ENCODE assay signal across 3 cellular contexts in the genomic region with DNA sequence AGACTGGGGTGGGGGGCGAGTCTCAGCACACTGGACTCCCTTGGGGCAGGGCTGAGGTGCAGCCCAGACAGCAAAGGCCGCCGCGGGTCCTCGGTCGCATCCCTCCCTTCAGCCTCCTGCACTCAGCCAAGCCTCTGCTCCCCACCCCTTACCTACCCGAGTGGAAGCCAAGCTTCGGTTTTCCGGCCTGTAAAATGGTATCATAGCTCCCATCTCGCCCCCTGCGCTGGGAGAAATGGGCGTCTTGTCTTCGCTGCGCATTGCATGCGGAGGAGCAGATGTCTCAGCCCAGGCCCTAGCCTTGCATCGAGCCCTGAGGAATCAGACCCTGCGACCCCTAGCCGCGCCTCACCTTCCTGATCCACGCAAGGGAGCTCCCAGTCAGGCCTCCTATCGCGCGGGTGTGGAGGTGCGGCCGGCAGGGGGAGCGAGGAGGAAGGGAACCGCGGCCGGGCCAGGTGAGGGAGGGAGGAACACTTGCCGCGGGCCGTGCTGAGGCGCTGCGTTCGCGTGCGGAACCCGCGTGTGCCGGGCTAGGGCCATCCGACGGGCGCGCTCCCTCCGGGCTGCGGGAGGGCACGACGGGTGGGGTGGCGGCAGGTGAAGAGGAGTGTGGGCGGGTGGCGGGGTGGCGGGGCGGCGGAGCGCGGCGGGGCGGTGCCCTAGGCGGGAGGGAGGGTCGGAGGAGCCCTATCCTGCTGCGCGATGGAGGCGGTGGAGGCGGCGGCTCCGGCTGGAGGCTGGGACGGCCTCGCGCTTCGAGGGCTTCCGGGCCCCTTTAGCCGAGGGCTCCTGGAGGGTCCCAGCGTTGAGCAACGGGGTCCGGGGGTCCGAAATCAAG.
TF ChIP-seq lines count a peak whose summit lies in the region.

No MANE protein-coding gene starts in this region.

TF ChIP-seq in HEK293T, 16 proteins besides CTCF, POLR2A, EP300 and RAD21:
- TF ChIP-seq ZNF384 (IDR thresholded peaks at IDR 0.05), result no peak
- TF ChIP-seq, protein P1, sequence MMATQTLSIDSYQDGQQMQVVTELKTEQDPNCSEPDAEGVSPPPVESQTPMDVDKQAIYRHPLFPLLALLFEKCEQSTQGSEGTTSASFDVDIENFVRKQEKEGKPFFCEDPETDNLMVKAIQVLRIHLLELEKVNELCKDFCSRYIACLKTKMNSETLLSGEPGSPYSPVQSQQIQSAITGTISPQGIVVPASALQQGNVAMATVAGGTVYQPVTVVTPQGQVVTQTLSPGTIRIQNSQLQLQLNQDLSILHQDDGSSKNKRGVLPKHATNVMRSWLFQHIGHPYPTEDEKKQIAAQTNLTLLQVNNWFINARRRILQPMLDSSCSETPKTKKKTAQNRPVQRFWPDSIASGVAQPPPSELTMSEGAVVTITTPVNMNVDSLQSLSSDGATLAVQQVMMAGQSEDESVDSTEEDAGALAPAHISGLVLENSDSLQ (IDR thresholded peaks at IDR 0.05), result no peak
TF ChIP-seq in HEK293T: peak in this region for 0.

TF ChIP-seq in K562, 482 proteins besides CTCF, POLR2A, EP300 and RAD21 (continues in another document):
- TF ChIP-seq, protein P2, sequence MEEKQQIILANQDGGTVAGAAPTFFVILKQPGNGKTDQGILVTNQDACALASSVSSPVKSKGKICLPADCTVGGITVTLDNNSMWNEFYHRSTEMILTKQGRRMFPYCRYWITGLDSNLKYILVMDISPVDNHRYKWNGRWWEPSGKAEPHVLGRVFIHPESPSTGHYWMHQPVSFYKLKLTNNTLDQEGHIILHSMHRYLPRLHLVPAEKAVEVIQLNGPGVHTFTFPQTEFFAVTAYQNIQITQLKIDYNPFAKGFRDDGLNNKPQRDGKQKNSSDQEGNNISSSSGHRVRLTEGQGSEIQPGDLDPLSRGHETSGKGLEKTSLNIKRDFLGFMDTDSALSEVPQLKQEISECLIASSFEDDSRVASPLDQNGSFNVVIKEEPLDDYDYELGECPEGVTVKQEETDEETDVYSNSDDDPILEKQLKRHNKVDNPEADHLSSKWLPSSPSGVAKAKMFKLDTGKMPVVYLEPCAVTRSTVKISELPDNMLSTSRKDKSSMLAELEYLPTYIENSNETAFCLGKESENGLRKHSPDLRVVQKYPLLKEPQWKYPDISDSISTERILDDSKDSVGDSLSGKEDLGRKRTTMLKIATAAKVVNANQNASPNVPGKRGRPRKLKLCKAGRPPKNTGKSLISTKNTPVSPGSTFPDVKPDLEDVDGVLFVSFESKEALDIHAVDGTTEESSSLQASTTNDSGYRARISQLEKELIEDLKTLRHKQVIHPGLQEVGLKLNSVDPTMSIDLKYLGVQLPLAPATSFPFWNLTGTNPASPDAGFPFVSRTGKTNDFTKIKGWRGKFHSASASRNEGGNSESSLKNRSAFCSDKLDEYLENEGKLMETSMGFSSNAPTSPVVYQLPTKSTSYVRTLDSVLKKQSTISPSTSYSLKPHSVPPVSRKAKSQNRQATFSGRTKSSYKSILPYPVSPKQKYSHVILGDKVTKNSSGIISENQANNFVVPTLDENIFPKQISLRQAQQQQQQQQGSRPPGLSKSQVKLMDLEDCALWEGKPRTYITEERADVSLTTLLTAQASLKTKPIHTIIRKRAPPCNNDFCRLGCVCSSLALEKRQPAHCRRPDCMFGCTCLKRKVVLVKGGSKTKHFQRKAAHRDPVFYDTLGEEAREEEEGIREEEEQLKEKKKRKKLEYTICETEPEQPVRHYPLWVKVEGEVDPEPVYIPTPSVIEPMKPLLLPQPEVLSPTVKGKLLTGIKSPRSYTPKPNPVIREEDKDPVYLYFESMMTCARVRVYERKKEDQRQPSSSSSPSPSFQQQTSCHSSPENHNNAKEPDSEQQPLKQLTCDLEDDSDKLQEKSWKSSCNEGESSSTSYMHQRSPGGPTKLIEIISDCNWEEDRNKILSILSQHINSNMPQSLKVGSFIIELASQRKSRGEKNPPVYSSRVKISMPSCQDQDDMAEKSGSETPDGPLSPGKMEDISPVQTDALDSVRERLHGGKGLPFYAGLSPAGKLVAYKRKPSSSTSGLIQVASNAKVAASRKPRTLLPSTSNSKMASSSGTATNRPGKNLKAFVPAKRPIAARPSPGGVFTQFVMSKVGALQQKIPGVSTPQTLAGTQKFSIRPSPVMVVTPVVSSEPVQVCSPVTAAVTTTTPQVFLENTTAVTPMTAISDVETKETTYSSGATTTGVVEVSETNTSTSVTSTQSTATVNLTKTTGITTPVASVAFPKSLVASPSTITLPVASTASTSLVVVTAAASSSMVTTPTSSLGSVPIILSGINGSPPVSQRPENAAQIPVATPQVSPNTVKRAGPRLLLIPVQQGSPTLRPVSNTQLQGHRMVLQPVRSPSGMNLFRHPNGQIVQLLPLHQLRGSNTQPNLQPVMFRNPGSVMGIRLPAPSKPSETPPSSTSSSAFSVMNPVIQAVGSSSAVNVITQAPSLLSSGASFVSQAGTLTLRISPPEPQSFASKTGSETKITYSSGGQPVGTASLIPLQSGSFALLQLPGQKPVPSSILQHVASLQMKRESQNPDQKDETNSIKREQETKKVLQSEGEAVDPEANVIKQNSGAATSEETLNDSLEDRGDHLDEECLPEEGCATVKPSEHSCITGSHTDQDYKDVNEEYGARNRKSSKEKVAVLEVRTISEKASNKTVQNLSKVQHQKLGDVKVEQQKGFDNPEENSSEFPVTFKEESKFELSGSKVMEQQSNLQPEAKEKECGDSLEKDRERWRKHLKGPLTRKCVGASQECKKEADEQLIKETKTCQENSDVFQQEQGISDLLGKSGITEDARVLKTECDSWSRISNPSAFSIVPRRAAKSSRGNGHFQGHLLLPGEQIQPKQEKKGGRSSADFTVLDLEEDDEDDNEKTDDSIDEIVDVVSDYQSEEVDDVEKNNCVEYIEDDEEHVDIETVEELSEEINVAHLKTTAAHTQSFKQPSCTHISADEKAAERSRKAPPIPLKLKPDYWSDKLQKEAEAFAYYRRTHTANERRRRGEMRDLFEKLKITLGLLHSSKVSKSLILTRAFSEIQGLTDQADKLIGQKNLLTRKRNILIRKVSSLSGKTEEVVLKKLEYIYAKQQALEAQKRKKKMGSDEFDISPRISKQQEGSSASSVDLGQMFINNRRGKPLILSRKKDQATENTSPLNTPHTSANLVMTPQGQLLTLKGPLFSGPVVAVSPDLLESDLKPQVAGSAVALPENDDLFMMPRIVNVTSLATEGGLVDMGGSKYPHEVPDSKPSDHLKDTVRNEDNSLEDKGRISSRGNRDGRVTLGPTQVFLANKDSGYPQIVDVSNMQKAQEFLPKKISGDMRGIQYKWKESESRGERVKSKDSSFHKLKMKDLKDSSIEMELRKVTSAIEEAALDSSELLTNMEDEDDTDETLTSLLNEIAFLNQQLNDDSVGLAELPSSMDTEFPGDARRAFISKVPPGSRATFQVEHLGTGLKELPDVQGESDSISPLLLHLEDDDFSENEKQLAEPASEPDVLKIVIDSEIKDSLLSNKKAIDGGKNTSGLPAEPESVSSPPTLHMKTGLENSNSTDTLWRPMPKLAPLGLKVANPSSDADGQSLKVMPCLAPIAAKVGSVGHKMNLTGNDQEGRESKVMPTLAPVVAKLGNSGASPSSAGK (IDR thresholded peaks at IDR 0.05), result no peak
- TF ChIP-seq ZNF184 (CRISPR knock-in tag; IDR thresholded peaks at IDR 0.05), result no peak
- no peak for TF ChIP-seq ZZZ3 (IDR thresholded peaks at IDR 0.05)
- TF ChIP-seq CBX8 (IDR thresholded peaks at IDR 0.05; ENCODE audit: borderline replicate concordance, extremely low read depth, low read depth, low read length, poor library complexity, severe bottlenecking), result no peak
- no peak; the same call in 1 of the 2 replicates for TF ChIP-seq CREB1 (IDR thresholded peaks at IDR 0.05)
- TF ChIP-seq CREB1 (CRISPR knock-in tag; IDR thresholded peaks at IDR 0.05), result no peak
- TF ChIP-seq EZH2 (IDR thresholded peaks at IDR 0.05; ENCODE audit: borderline replicate concordance, low read depth, low read length), result peak; percentile 99
- no peak for TF ChIP-seq ZNF217 (CRISPR knock-in tag; IDR thresholded peaks at IDR 0.05)
- no peak for TF ChIP-seq ZFX (CRISPR knock-in tag; IDR thresholded peaks at IDR 0.05)
- no peak for TF ChIP-seq HMG20A (CRISPR knock-in tag; conservative IDR thresholded peaks at IDR 0.05)
- no peak for TF ChIP-seq PYGO2 (tag; IDR thresholded peaks at IDR 0.05)

TF ChIP-seq in HepG2, 621 proteins besides CTCF, POLR2A, EP300 and RAD21 (continues in another document):
- TF ChIP-seq ZNF777 (CRISPR knock-in tag; IDR thresholded peaks at IDR 0.05), result peak; percentile 75
- TF ChIP-seq ELF3 (CRISPR knock-in tag; IDR thresholded peaks at IDR 0.05), result 0 out of 2 replicates have a peak, but pooled peaks have one; percentile 26
- peak; percentile 47; the same call in 1 of the 2 replicates for TF ChIP-seq ZFY (CRISPR knock-in tag; IDR thresholded peaks at IDR 0.05)
- TF ChIP-seq ZNF788 (CRISPR knock-in tag; IDR thresholded peaks at IDR 0.05; ENCODE audit: borderline replicate concordance), result 0 out of 2 replicates have a peak, but pooled peaks have one; percentile 32
- TF ChIP-seq ZNF629 (CRISPR knock-in tag; conservative IDR thresholded peaks at IDR 0.05), result peak; percentile 61; the same call in 1 of the 2 replicates
- TF ChIP-seq YY1 (IDR thresholded peaks at IDR 0.05; ENCODE audit: insufficient read depth, insufficient replicate concordance, low read depth, low read length), result peak; percentile 36
- TF ChIP-seq ASH2L (IDR thresholded peaks at IDR 0.05; ENCODE audit: insufficient read length, low read depth, low read length), result no peak
- TF ChIP-seq MAZ (IDR thresholded peaks at IDR 0.05; ENCODE audit: borderline replicate concordance, low read depth, low read length), result no peak
- peak; percentile 52; the same call in 1 of the 2 replicates for TF ChIP-seq MAZ (CRISPR knock-in tag; IDR thresholded peaks at IDR 0.05; ENCODE audit: low read depth)
- no peak for TF ChIP-seq HNRNPK (IDR thresholded peaks at IDR 0.05; ENCODE audit: low read depth, low read length, poor library complexity, severe bottlenecking)
- TF ChIP-seq GABPB1 (CRISPR knock-in tag; IDR thresholded peaks at IDR 0.05), result peak; percentile 17; the same call in 1 of the 2 replicates
- no peak for TF ChIP-seq FOSL2 (CRISPR knock-in tag; IDR thresholded peaks at IDR 0.05)
- no peak for TF ChIP-seq NR1H2 (CRISPR knock-in tag; IDR thresholded peaks at IDR 0.05; ENCODE audit: borderline replicate concordance, low read depth)
- peak; percentile 53; the same call in 1 of the 2 replicates for TF ChIP-seq MYC (CRISPR knock-in tag; IDR thresholded peaks at IDR 0.05; ENCODE audit: borderline replicate concordance)
- peak; percentile 79 for TF ChIP-seq STAG1 (CRISPR knock-in tag; IDR thresholded peaks at IDR 0.05)
- TF ChIP-seq, protein P3, sequence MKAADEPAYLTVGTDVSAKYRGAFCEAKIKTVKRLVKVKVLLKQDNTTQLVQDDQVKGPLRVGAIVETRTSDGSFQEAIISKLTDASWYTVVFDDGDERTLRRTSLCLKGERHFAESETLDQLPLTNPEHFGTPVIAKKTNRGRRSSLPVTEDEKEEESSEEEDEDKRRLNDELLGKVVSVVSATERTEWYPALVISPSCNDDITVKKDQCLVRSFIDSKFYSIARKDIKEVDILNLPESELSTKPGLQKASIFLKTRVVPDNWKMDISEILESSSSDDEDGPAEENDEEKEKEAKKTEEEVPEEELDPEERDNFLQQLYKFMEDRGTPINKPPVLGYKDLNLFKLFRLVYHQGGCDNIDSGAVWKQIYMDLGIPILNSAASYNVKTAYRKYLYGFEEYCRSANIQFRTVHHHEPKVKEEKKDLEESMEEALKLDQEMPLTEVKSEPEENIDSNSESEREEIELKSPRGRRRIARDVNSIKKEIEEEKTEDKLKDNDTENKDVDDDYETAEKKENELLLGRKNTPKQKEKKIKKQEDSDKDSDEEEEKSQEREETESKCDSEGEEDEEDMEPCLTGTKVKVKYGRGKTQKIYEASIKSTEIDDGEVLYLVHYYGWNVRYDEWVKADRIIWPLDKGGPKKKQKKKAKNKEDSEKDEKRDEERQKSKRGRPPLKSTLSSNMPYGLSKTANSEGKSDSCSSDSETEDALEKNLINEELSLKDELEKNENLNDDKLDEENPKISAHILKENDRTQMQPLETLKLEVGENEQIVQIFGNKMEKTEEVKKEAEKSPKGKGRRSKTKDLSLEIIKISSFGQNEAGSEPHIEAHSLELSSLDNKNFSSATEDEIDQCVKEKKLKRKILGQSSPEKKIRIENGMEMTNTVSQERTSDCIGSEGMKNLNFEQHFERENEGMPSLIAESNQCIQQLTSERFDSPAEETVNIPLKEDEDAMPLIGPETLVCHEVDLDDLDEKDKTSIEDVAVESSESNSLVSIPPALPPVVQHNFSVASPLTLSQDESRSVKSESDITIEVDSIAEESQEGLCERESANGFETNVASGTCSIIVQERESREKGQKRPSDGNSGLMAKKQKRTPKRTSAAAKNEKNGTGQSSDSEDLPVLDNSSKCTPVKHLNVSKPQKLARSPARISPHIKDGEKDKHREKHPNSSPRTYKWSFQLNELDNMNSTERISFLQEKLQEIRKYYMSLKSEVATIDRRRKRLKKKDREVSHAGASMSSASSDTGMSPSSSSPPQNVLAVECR (CRISPR knock-in tag; IDR thresholded peaks at IDR 0.05; ENCODE audit: borderline replicate concordance), result 0 out of 2 replicates have a peak, but pooled peaks have one; percentile 14
- TF ChIP-seq ZNF589 (CRISPR knock-in tag; conservative IDR thresholded peaks at IDR 0.05), result 0 out of 2 replicates have a peak, but pooled peaks have one; percentile 28
- TF ChIP-seq, protein P4, sequence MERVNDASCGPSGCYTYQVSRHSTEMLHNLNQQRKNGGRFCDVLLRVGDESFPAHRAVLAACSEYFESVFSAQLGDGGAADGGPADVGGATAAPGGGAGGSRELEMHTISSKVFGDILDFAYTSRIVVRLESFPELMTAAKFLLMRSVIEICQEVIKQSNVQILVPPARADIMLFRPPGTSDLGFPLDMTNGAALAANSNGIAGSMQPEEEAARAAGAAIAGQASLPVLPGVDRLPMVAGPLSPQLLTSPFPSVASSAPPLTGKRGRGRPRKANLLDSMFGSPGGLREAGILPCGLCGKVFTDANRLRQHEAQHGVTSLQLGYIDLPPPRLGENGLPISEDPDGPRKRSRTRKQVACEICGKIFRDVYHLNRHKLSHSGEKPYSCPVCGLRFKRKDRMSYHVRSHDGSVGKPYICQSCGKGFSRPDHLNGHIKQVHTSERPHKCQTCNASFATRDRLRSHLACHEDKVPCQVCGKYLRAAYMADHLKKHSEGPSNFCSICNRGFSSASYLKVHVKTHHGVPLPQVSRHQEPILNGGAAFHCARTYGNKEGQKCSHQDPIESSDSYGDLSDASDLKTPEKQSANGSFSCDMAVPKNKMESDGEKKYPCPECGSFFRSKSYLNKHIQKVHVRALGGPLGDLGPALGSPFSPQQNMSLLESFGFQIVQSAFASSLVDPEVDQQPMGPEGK (CRISPR knock-in tag; IDR thresholded peaks at IDR 0.05), result 0 out of 2 replicates have a peak, but pooled peaks have one; percentile 31
- TF ChIP-seq NONO (IDR thresholded peaks at IDR 0.05), result no peak
- peak; percentile 26; the same call in 1 of the 2 replicates for TF ChIP-seq NONO (CRISPR knock-in tag; conservative IDR thresholded peaks at IDR 0.05)
- TF ChIP-seq GATAD2A (CRISPR knock-in tag; IDR thresholded peaks at IDR 0.05), result 0 out of 2 replicates have a peak, but pooled peaks have one; percentile 16
- TF ChIP-seq, protein P5, sequence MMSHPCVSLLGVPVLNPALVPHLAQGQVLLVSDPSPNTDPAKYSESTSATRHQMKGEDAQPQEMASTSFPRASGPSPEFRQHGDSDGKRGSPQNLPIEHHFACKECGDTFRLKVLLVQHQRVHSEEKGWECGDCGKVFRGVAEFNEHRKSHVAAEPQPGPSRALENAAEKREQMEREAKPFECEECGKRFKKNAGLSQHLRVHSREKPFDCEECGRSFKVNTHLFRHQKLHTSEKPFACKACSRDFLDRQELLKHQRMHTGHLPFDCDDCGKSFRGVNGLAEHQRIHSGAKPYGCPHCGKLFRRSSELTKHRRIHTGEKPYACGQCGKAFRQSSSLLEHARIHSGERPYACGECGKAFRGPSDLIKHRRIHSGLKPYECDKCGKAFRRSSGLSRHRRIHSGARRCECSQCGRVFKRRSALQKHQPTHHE (CRISPR knock-in tag; IDR thresholded peaks at IDR 0.05; ENCODE audit: borderline replicate concordance), result no peak
- TF ChIP-seq SIX4 (CRISPR knock-in tag; IDR thresholded peaks at IDR 0.05), result no peak
- no peak for TF ChIP-seq RFXANK (CRISPR knock-in tag; IDR thresholded peaks at IDR 0.05)
- peak; percentile 46 for TF ChIP-seq SALL1 (CRISPR knock-in tag; IDR thresholded peaks at IDR 0.05)
